Comparison of ENCODE assay signal across 31 cellular contexts in the genomic region with DNA sequence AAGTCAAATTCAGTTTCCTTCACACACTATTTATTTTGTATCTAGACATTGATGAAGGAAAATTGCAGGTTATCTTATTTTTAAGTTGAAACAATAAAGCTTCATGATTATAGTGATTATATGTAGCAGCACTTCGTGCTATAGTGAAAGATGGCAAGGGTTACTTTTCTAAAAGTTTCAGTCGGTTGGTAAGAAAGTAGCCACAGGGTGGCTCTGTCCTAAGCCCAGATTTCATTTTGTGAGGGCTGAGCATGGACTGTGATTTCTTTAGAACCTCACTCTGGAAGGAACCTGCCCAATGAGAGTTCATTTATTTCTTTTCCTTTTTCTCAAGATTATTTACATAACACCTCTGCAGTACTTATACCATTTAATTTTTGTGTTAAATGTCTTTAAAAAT.
DNase-seq lines count a peak whose midpoint lies in the region; ATAC-seq, FAIRE-seq and TF ChIP-seq lines count a peak whose summit lies in the region.
"Had no signal": no experiment of that assay in that cellular context is flagged by ENCODE, and none has a peak within 500 bp of the region (broad histone marks: within the 10 kb centered on the region; RNA-seq: fewer than 3 reads in every experiment).

No MANE protein-coding gene starts in this region.

- no peaks in the 10 kb centered on the region for H3K9me3 Mint-ChIP-seq in chondrocyte (ENCODE audit: low read depth)
- H3K9me3 Mint-ChIP-seq: activated CD4-positive, alpha-beta T cell treated with anti-CD3 and anti-CD28 coated beads, Interleukin-2, amount 10 ng/mL, durations not matched to agents 24 days and 14 days; activated naive CD4-positive, alpha-beta T cell treated with anti-CD3 and anti-CD28 coated beads, Interleukin-2, amount 10 ng/mL, durations not matched to agents 7 days and 5 days; activated T-helper 1 cell treated with anti-CD3 and anti-CD28 coated beads, Interleukin-12 subunit alpha, Interleukin-12 subunit beta, Interleukin-2, Interleukin-4 antibody, amounts not matched to agents 30 ng/mL and 10 ng/mL and 1 ng/mL, durations not matched to agents 14 hours and 24 hours and 36 hours; dendritic cell treated with granulocyte-macrophage colony-stimulating factor and Interleukin-4, amounts not matched to agents 40 ng/mL and 50 ng/mL, for 4 days; naive thymus-derived CD8-positive, alpha-beta T cell; stimulated activated naive B cell treated with anti-CD40 and anti-IgM and Interleukin-4, amounts not matched to agents 10 μg/mL and 1 μg/mL and 100 μg/mL, for 72 hours had no signal

- peaks cover 15% of the 10 kb centered on the region for H3K36me3 Mint-ChIP-seq in chondrocyte (ENCODE audit: low read depth)

- H3K9ac ChIP-seq in HCT116 (ENCODE audit: low read length) = no peak overlapping the region

- H3K4me1 ChIP-seq in HCT116 (ENCODE audit: control insufficient read depth in 1 of 2, insufficient read depth in 2 of 2, low read length in 2 of 2) (no peaks in the 10 kb centered on the region), right cardiac atrium (ENCODE audit: control insufficient read depth, insufficient read depth, low read length) (no peaks in the 10 kb centered on the region)
- H3K4me1 ChIP-seq: A549, right lobe of liver, testis, uterus had no signal

- intact Hi-C loops in HCT116 (cut with micrococcal nuclease) = no loop called here
- intact Hi-C loops in right cardiac atrium (cut with DNase I) = no loop called here

- POLR2A ChIA-PET in HCT116 (lab: Charles Lee) = no interaction called here

- no peaks in the 10 kb centered on the region for H3K9me2 ChIP-seq in HCT116 (ENCODE audit: insufficient read depth)

- DNase-seq in HCT116 (ENCODE audit: low read depth, low spot score) (no peak), chondrocyte (ENCODE audit: low spot score) (no peak), left kidney (ENCODE audit: low read depth, low spot score) (peak; percentile 9), NCI-H1694 treated with DMSO at 0.1 percent for 48 hours (lab: John Stamatoyannopoulos, UW) (no peak), NCI-H1092 (lab: John Stamatoyannopoulos, UW) (no peak), omental fat pad (ENCODE audit: low spot score) (no peak), right cardiac atrium (no peak)
- DNase-seq: activated CD4-positive, alpha-beta T cell treated with anti-CD3 and anti-CD28 coated beads, Interleukin-2, amount 10 ng/mL, durations not matched to agents 24 days and 14 days; activated naive CD4-positive, alpha-beta T cell treated with anti-CD3 and anti-CD28 coated beads, Interleukin-2, amount 10 ng/mL, durations not matched to agents 7 days and 5 days; Caco-2; KBM-7; left colon; MM.1S; naive thymus-derived CD8-positive, alpha-beta T cell; NCI-H1436 treated with DMSO at 0.1 percent for 48 hours; NCI-H2171; NCI-H510A treated with DMSO at 0.1 percent for 48 hours; ovary; right lobe of liver; stimulated activated CD4-positive, alpha-beta T cell treated with anti-CD3 and anti-CD28 coated beads, Interleukin-12 subunit alpha, Interleukin-12 subunit beta, amount 100 ng/mL, for 4 hours; stimulated activated CD4-positive, alpha-beta T cell treated with anti-CD3 and anti-CD28 coated beads, Interleukin-4, amount 100 ng/mL, for 24 hours; stimulated activated naive B cell treated with anti-CD40 and anti-IgM and Interleukin-4, amounts not matched to agents 10 μg/mL and 1 μg/mL and 100 μg/mL, for 72 hours; T-helper 2 cell; testis; uterus had no signal

- no peak overlapping the region for H3K27ac Mint-ChIP-seq in chondrocyte (ENCODE audit: unreplicated experiment)
- H3K27ac Mint-ChIP-seq: activated CD4-positive, alpha-beta T cell treated with anti-CD3 and anti-CD28 coated beads, Interleukin-2, amount 10 ng/mL, durations not matched to agents 24 days and 14 days; activated naive CD4-positive, alpha-beta T cell treated with anti-CD3 and anti-CD28 coated beads, Interleukin-2, amount 10 ng/mL, durations not matched to agents 7 days and 5 days; activated T-helper 1 cell treated with anti-CD3 and anti-CD28 coated beads, Interleukin-12 subunit alpha, Interleukin-12 subunit beta, Interleukin-2, Interleukin-4 antibody, amounts not matched to agents 30 ng/mL and 10 ng/mL and 1 ng/mL, durations not matched to agents 14 hours and 24 hours and 36 hours; dendritic cell treated with granulocyte-macrophage colony-stimulating factor and Interleukin-4, amounts not matched to agents 40 ng/mL and 50 ng/mL, for 4 days; stimulated activated naive B cell treated with anti-CD40 and anti-IgM and Interleukin-4, amounts not matched to agents 10 μg/mL and 1 μg/mL and 100 μg/mL, for 72 hours had no signal

- H3K27ac ChIP-seq in HCT116 (ENCODE audit: low read depth, low read length) (no peak overlapping the region), right cardiac atrium (ENCODE audit: low read length) (no peak overlapping the region)
- H3K27ac ChIP-seq: A549, cardiac muscle cell, ovary, right lobe of liver, SK-N-MC, testis, uterus had no signal

- no peak overlapping the region for H3K4me2 ChIP-seq in HCT116 (ENCODE audit: low read length)
- H3K4me2 ChIP-seq: A549 had no signal

- H3K4me3 ChIP-seq in HCT116 (replicated peaks in 1 of 2; ENCODE audit: low read depth in 1 of 2, low read length in 2 of 2) (no peak overlapping the region), right cardiac atrium (ENCODE audit: low read length) (no peak overlapping the region)
- H3K4me3 ChIP-seq: A549, cardiac muscle cell, ovary, right lobe of liver, SK-N-MC, testis, uterus had no signal

- CTCF ChIA-PET in HCT116 (lab: Charles Lee) = no interaction called here

- peak; percentile 72 for FAIRE-seq in A204.1 (lab: Jason Lieb, UNC)
- FAIRE-seq: A549 had no signal

- RAD21 ChIA-PET in HCT116 (lab: Charles Lee; ENCODE audit: low non-redundant PET in 1 of 2, low total read pairs in 2 of 2, uncharacterized antibody in 2 of 2, unreplicated experiment in 2 of 2) = no interaction called here

- H3K79me2 ChIP-seq in HCT116 (ENCODE audit: insufficient read depth, low read length) = no peaks in the 10 kb centered on the region

- ATAC-seq in HCT116 (peak; percentile 40; the same call in 1 of the 2 replicates), omental fat pad (ENCODE audit: low FRiP score) (no peak), right cardiac atrium (no peak)
- ATAC-seq: A549; left colon; naive thymus-derived CD8-positive, alpha-beta T cell; right lobe of liver; stimulated activated naive B cell treated with anti-CD40 and anti-IgM and Interleukin-4, amounts not matched to agents 10 μg/mL and 1 μg/mL and 100 μg/mL, for 72 hours had no signal

- no peaks in the 10 kb centered on the region for H3K4me1 Mint-ChIP-seq in chondrocyte (ENCODE audit: low read depth)
- H3K4me1 Mint-ChIP-seq: activated naive CD4-positive, alpha-beta T cell treated with anti-CD3 and anti-CD28 coated beads, Interleukin-2, amount 10 ng/mL, durations not matched to agents 7 days and 5 days; stimulated activated naive B cell treated with anti-CD40 and anti-IgM and Interleukin-4, amounts not matched to agents 10 μg/mL and 1 μg/mL and 100 μg/mL, for 72 hours had no signal

- 52% methylated on average over 2 of the region's 2 CpGs for WGBS in right cardiac atrium

- no TSS peak for BruUV-seq in HCT116 (replicated peaks; lab: Mats Ljungman, UMichigan)

- no peak overlapping the region for H3K4me3 Mint-ChIP-seq in chondrocyte (ENCODE audit: unreplicated experiment)
- H3K4me3 Mint-ChIP-seq: activated CD4-positive, alpha-beta T cell treated with anti-CD3 and anti-CD28 coated beads, Interleukin-2, amount 10 ng/mL, durations not matched to agents 24 days and 14 days; activated naive CD4-positive, alpha-beta T cell treated with anti-CD3 and anti-CD28 coated beads, Interleukin-2, amount 10 ng/mL, durations not matched to agents 7 days and 5 days; activated T-helper 1 cell treated with anti-CD3 and anti-CD28 coated beads, Interleukin-12 subunit alpha, Interleukin-12 subunit beta, Interleukin-2, Interleukin-4 antibody, amounts not matched to agents 30 ng/mL and 10 ng/mL and 1 ng/mL, durations not matched to agents 14 hours and 24 hours and 36 hours; dendritic cell treated with granulocyte-macrophage colony-stimulating factor and Interleukin-4, amounts not matched to agents 40 ng/mL and 50 ng/mL, for 4 days; naive thymus-derived CD8-positive, alpha-beta T cell; stimulated activated naive B cell treated with anti-CD40 and anti-IgM and Interleukin-4, amounts not matched to agents 10 μg/mL and 1 μg/mL and 100 μg/mL, for 72 hours had no signal

- H3K27me3 ChIP-seq in HCT116 (ENCODE audit: insufficient read depth, low read length) (no peaks in the 10 kb centered on the region), right cardiac atrium (ENCODE audit: control insufficient read depth, insufficient read depth) (no peaks in the 10 kb centered on the region)
- H3K27me3 ChIP-seq: cardiac muscle cell, ovary, right lobe of liver, testis, uterus had no signal

- peak in 2 of 3 experiments; percentile 10 to 24; a peak in 1 of 6 replicates for TF ChIP-seq CTCF in HCT116 (IDR thresholded peaks at IDR 0.05 in 2 of 3, conservative IDR thresholded peaks at IDR 0.05 in 1 of 3; ENCODE audit: borderline replicate concordance in 1 of 3, insufficient read depth in 1 of 3, low read depth in 2 of 3, low read length in 2 of 3)
- TF ChIP-seq CTCF in chondrocyte (IDR thresholded peaks at IDR 0.05) = peak; percentile 48
- TF ChIP-seq CTCF in omental fat pad (IDR thresholded peaks at IDR 0.05) = no peak

- no peaks in the 10 kb centered on the region for H3K36me3 ChIP-seq in HCT116 (ENCODE audit: control insufficient read depth in 1 of 2, insufficient read depth in 2 of 2, low read length in 2 of 2)
- H3K36me3 ChIP-seq: ovary, uterus had no signal

- H3K27me3 Mint-ChIP-seq in chondrocyte (ENCODE audit: low read depth) = no peaks in the 10 kb centered on the region
- H3K27me3 Mint-ChIP-seq: activated CD4-positive, alpha-beta T cell treated with anti-CD3 and anti-CD28 coated beads, Interleukin-2, amount 10 ng/mL, durations not matched to agents 24 days and 14 days; activated naive CD4-positive, alpha-beta T cell treated with anti-CD3 and anti-CD28 coated beads, Interleukin-2, amount 10 ng/mL, durations not matched to agents 7 days and 5 days; dendritic cell treated with granulocyte-macrophage colony-stimulating factor and Interleukin-4, amounts not matched to agents 40 ng/mL and 50 ng/mL, for 4 days; naive thymus-derived CD8-positive, alpha-beta T cell; stimulated activated naive B cell treated with anti-CD40 and anti-IgM and Interleukin-4, amounts not matched to agents 10 μg/mL and 1 μg/mL and 100 μg/mL, for 72 hours had no signal

- H4K20me1 ChIP-seq in HCT116 (ENCODE audit: insufficient read depth) = no peaks in the 10 kb centered on the region

- H2AFZ ChIP-seq in HCT116 (ENCODE audit: low read depth, low read length, poor library complexity, severe bottlenecking) = no peak overlapping the region

- no peak for TF ChIP-seq RAD21 in HCT116 (IDR thresholded peaks at IDR 0.05; ENCODE audit: low read depth)

- no peak for TF ChIP-seq POLR2A in HCT116 (IDR thresholded peaks at IDR 0.05; ENCODE audit: borderline replicate concordance, extremely low read depth, insufficient read depth, insufficient read length)

- H3K9me3 ChIP-seq in HCT116 (ENCODE audit: control insufficient read depth in 1 of 2, insufficient read depth in 1 of 2, low read depth in 1 of 2, low read length in 2 of 2) (no peaks in the 10 kb centered on the region), right cardiac atrium (ENCODE audit: control insufficient read depth, low read length) (no peaks in the 10 kb centered on the region)
- H3K9me3 ChIP-seq: A549, Caco-2, ovary, right lobe of liver, testis, uterus had no signal

TF ChIP-seq in HCT116, 20 proteins besides CTCF, POLR2A, EP300 and RAD21 (continues in another document):
- TF ChIP-seq FOSL1 (IDR thresholded peaks at IDR 0.05; ENCODE audit: low read depth) = no peak

Comparison
In these comparisons a context has a peak if more than half of its experiments do, and no peak if none do; other contexts are left out.
1. CTCF ChIP-seq: peak in HCT116 (2 of 3) and chondrocyte (single experiment); none in omental fat pad (0 of 3).